Comparison of ENCODE assay signal across 24 cellular contexts in genomic region chr12:81530352-81530751, GRCh38.
"Had no signal": no experiment of that assay in that cellular context is flagged by ENCODE, and none has a peak within 500 bp of the region (broad histone marks: within the 10 kb centered on the region; RNA-seq: fewer than 3 reads in every experiment).

No MANE protein-coding gene starts in this region.

- H3K27me3 ChIP-seq: brain microvascular endothelial cell, tibial artery, uterus had no signal

- H3K4me1 ChIP-seq: lower lobe of right lung, uterus had no signal

- H3K27ac ChIP-seq: brain microvascular endothelial cell, lower lobe of right lung, tibial artery, uterus, VCaP had no signal

- H3K4me3 ChIP-seq: lower lobe of right lung, tibial artery, uterus had no signal

- ATAC-seq: activated naive CD4-positive, alpha-beta T cell treated with anti-CD3 and anti-CD28 coated beads, Interleukin-2, amount 50 U/mL, for 72 hours; esophagus mucosa; natural killer cell treated with Interleukin-12 subunit alpha and Interleukin-12 subunit beta and Interleukin-15 and Interleukin-18, amount 100 ng/mL, for 72 hours had no signal

- DNase-seq: activated CD4-positive, alpha-beta T cell treated with anti-CD3 and anti-CD28 coated beads, Interleukin-2, amount 50 U/mL, for 4 hours; activated gamma-delta T cell treated with Interleukin-2 at 50 U/mL for 16 hours; amniotic stem cell; brain microvascular endothelial cell; cortex of kidney; effector CD4-positive, alpha-beta T cell; foreskin fibroblast; glutamatergic neuron; hippocampal formation; islet precursor cell; lower lobe of right lung; nucleus accumbens; retina; stimulated activated CD4-positive, alpha-beta T cell treated with anti-CD3 and anti-CD28 coated beads, Interleukin-12 subunit alpha, Interleukin-12 subunit beta, amount 100 ng/mL, for 4 hours; stimulated activated CD4-positive, alpha-beta T cell treated with anti-CD3 and anti-CD28 coated beads, Interleukin-1b, Interleukin-23, amount 100 ng/mL, for 48 hours; stimulated activated CD8-positive, alpha-beta memory T cell treated with anti-CD3 and anti-CD28 coated beads, Interleukin-4, amount 100 ng/mL, for 48 hours; stimulated activated naive CD4-positive, alpha-beta T cell; T-helper 2 cell; tibial artery; uterus had no signal

- H3K9me3 ChIP-seq: lower lobe of right lung, tibial artery, uterus had no signal

- H3K36me3 ChIP-seq: brain microvascular endothelial cell, lower lobe of right lung, tibial artery, uterus had no signal
